Comparison of ENCODE assay signal across 9 cellular contexts in the genomic region with DNA sequence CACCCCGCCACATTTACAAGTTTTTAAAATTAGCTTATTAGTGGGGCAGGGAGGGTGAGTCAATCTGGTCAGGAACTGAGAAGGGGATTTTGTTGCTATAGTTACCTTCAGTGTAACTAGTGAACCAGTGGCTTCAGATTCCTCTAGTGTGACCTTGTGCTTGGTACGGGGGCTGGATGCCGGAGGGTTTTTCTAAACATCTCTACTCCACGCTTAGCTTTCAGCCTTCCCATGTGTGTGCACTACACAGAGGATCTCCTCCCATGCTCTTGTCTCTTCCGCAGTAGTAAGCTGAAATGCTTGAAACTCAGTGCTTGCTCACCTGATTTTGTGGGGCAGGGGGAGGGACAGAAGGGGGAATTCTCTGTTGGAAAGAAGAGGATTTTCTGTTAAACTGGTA.
DNase-seq lines count a peak whose midpoint lies in the region; ATAC-seq and TF ChIP-seq lines count a peak whose summit lies in the region.
"Had no signal": no experiment of that assay in that cellular context is flagged by ENCODE, and none has a peak within 500 bp of the region (broad histone marks: within the 10 kb centered on the region; RNA-seq: fewer than 3 reads in every experiment).

No MANE protein-coding gene starts in this region.

- DNase-seq in mammary epithelial cell (peak; percentile 33), breast epithelium (ENCODE audit: low spot score in 2 of 2) (no peak), RKO (ENCODE audit: low spot score) (no peak), lower leg skin (ENCODE audit: low spot score in 2 of 2) (no peak), uterus (no peak)
- no peak for DNase-seq in activated naive CD8-positive, alpha-beta T cell treated with anti-CD3 and anti-CD28 coated beads, Interleukin-2, amount 50 U/mL, for 24 hours
- DNase-seq in stimulated activated naive CD8-positive, alpha-beta T cell treated with anti-CD3 and anti-CD28 coated beads, Interleukin-15, amount 100 ng/mL, for 72 hours = peak; percentile 27 to 47
- DNase-seq: stimulated activated CD4-positive, alpha-beta T cell treated with anti-CD3 and anti-CD28 coated beads, Interleukin-4, amount 100 ng/mL, for 1 hour had no signal

- TF ChIP-seq CTCF in mammary epithelial cell (conservative IDR thresholded peaks at IDR 0.05 in 1 of 2, IDR thresholded peaks at IDR 0.05 in 1 of 2; ENCODE audit: extremely low read depth in 1 of 2, insufficient read depth in 1 of 2, low read depth in 1 of 2, low read length in 2 of 2) (no peak), breast epithelium (IDR thresholded peaks at IDR 0.05) (no peak), lower leg skin (IDR thresholded peaks at IDR 0.05) (no peak), uterus (IDR thresholded peaks at IDR 0.05) (no peak)

- no peak overlapping the region for H3K4me2 ChIP-seq in mammary epithelial cell (ENCODE audit: insufficient read depth, low read depth, low read length)

- CTCF ChIA-PET in mammary epithelial cell (lab: Charles Lee; ENCODE audit: low non-redundant PET) = interaction anchor here (0.7 to 1.0 kb wide), 2 partner anchors 102 to 488 kb away, joined by 4 to 8 read pairs; no protein-coding TSS in a partner anchor

- peak overlapping the region; percentile 25 for H3K4me3 Mint-ChIP-seq in activated naive CD8-positive, alpha-beta T cell treated with anti-CD3 and anti-CD28 coated beads, Interleukin-2, amount 50 U/mL, for 24 hours
- peak overlapping the region; percentile 21 to 42 for H3K4me3 Mint-ChIP-seq in stimulated activated naive CD8-positive, alpha-beta T cell treated with anti-CD3 and anti-CD28 coated beads, Interleukin-15, amount 100 ng/mL, for 72 hours

- H3K9ac ChIP-seq in mammary epithelial cell (ENCODE audit: insufficient read depth, low read length) = no peak overlapping the region

- H3K4me1 Mint-ChIP-seq in activated naive CD8-positive, alpha-beta T cell treated with anti-CD3 and anti-CD28 coated beads, Interleukin-2, amount 50 U/mL, for 24 hours = peaks cover 74% of the 10 kb centered on the region
- H3K4me1 Mint-ChIP-seq in stimulated activated naive CD8-positive, alpha-beta T cell treated with anti-CD3 and anti-CD28 coated beads, Interleukin-15, amount 100 ng/mL, for 72 hours = peaks cover 78% of the 10 kb centered on the region

- H3K79me2 ChIP-seq in mammary epithelial cell (ENCODE audit: insufficient read depth, low read length) = no peaks in the 10 kb centered on the region

- peaks cover 2% of the 10 kb centered on the region for H3K36me3 Mint-ChIP-seq in activated naive CD8-positive, alpha-beta T cell treated with anti-CD3 and anti-CD28 coated beads, Interleukin-2, amount 50 U/mL, for 24 hours (ENCODE audit: low read depth)

- no peaks in the 10 kb centered on the region for H4K20me1 ChIP-seq in mammary epithelial cell (ENCODE audit: insufficient read depth, low read length)

- peak overlapping the region; percentile 64 for H3K27ac Mint-ChIP-seq in activated naive CD8-positive, alpha-beta T cell treated with anti-CD3 and anti-CD28 coated beads, Interleukin-2, amount 50 U/mL, for 24 hours
- H3K27ac Mint-ChIP-seq in stimulated activated naive CD8-positive, alpha-beta T cell treated with anti-CD3 and anti-CD28 coated beads, Interleukin-15, amount 100 ng/mL, for 72 hours = peak overlapping the region in 1 of 2 donors; percentile 35

- no peaks in the 10 kb centered on the region for H3K4me1 ChIP-seq in mammary epithelial cell (ENCODE audit: insufficient read depth, low read length)
- H3K4me1 ChIP-seq in breast epithelium = no peaks in the 10 kb centered on the region
- no peaks in the 10 kb centered on the region for H3K4me1 ChIP-seq in uterus

- H3K27me3 ChIP-seq in mammary epithelial cell (ENCODE audit: insufficient read depth, low read length) (no peaks in the 10 kb centered on the region), breast epithelium (no peaks in the 10 kb centered on the region), uterus (no peaks in the 10 kb centered on the region)

- no peak for TF ChIP-seq POLR2A in breast epithelium (IDR thresholded peaks at IDR 0.05)
- TF ChIP-seq POLR2A in lower leg skin (IDR thresholded peaks at IDR 0.05) = no peak
- no peak for TF ChIP-seq POLR2A in uterus (IDR thresholded peaks at IDR 0.05)

- BruUV-seq in mammary epithelial cell (replicated peaks; lab: Mats Ljungman, UMichigan) = no TSS peak

- H3K9me3 ChIP-seq in mammary epithelial cell (replicated peaks; ENCODE audit: insufficient read depth, low read length) (no peaks in the 10 kb centered on the region), breast epithelium (no peaks in the 10 kb centered on the region), uterus (no peaks in the 10 kb centered on the region)

- H3K4me3 ChIP-seq in mammary epithelial cell (replicated peaks in 1 of 3; ENCODE audit: insufficient read depth in 1 of 3, low read depth in 2 of 3, low read length in 3 of 3) = no peak overlapping the region
- no peak overlapping the region for H3K4me3 ChIP-seq in breast epithelium
- H3K4me3 ChIP-seq in lower leg skin (ENCODE audit: low read depth, poor library complexity, severe bottlenecking) = no peak overlapping the region
- no peak overlapping the region for H3K4me3 ChIP-seq in uterus

- 98% methylated on average over 5 of the region's 5 CpGs for WGBS in mammary epithelial cell (ENCODE audit: low coverage, missing lambda C conversion rate)
- WGBS in lower leg skin, 2 donors = 89 to 91% methylated on average over 5 of the region's 5 CpGs

- H3K27ac ChIP-seq in mammary epithelial cell (ENCODE audit: insufficient read depth, low read depth, low read length) (no peak overlapping the region), breast epithelium (no peak overlapping the region), uterus (no peak overlapping the region)

- H3K9me3 Mint-ChIP-seq in activated naive CD8-positive, alpha-beta T cell treated with anti-CD3 and anti-CD28 coated beads, Interleukin-2, amount 50 U/mL, for 24 hours = no peaks in the 10 kb centered on the region
- H3K9me3 Mint-ChIP-seq in stimulated activated naive CD8-positive, alpha-beta T cell treated with anti-CD3 and anti-CD28 coated beads, Interleukin-15, amount 100 ng/mL, for 72 hours = peaks cover 0 to 5% of the 10 kb centered on the region in 2 donors

- intact Hi-C loops in mammary epithelial cell (cut with micrococcal nuclease) = no loop called here
- intact Hi-C loops in breast epithelium (cut with DNase I; ENCODE audit: low total_unique reads) = no loop called here
- intact Hi-C loops in lower leg skin (cut with DNase I; ENCODE audit: low total_unique reads) = no loop called here
- intact Hi-C loops in uterus (cut with DNase I; ENCODE audit: low total_unique reads) = no loop called here

- H3K36me3 ChIP-seq in mammary epithelial cell (ENCODE audit: insufficient read depth, low read length) (no peaks in the 10 kb centered on the region), breast epithelium (no peaks in the 10 kb centered on the region), uterus (no peaks in the 10 kb centered on the region)

- in situ Hi-C loops in mammary epithelial cell (cut with MboI; ENCODE audit: low sequenced_read_pairs in 2 of 2) = loop anchor here in 1 of 2 donors (25.0 kb wide), 1 partner anchor 175 kb away; no protein-coding TSS in a partner anchor

- dilution Hi-C loops in mammary epithelial cell (cut with HindIII; ENCODE audit: low sequenced_read_pairs) = no loop called here

- peak; percentile 76 for ATAC-seq in HG02970 (IDR thresholded peaks at IDR 0.05; ENCODE audit: low FRiP score, unreplicated experiment)
- peak; percentile 48 for ATAC-seq in activated naive CD8-positive, alpha-beta T cell treated with anti-CD3 and anti-CD28 coated beads, Interleukin-2, amount 50 U/mL, for 24 hours
- peak; percentile 94 for ATAC-seq in stimulated activated naive CD8-positive, alpha-beta T cell treated with anti-CD3 and anti-CD28 coated beads, Interleukin-15, amount 100 ng/mL, for 72 hours

- H2AFZ ChIP-seq in mammary epithelial cell (ENCODE audit: low read depth, low read length) = no peak overlapping the region

- no peaks in the 10 kb centered on the region for H3K27me3 Mint-ChIP-seq in activated naive CD8-positive, alpha-beta T cell treated with anti-CD3 and anti-CD28 coated beads, Interleukin-2, amount 50 U/mL, for 24 hours
- no peaks in the 10 kb centered on the region for H3K27me3 Mint-ChIP-seq in stimulated activated naive CD8-positive, alpha-beta T cell treated with anti-CD3 and anti-CD28 coated beads, Interleukin-15, amount 100 ng/mL, for 72 hours

Comparison
In these comparisons a context has a peak if more than half of its experiments do, and no peak if none do; other contexts are left out.
1. DNase-seq: peak in mammary epithelial cell (single experiment) and stimulated activated naive CD8-positive, alpha-beta T cell treated with anti-CD3 and anti-CD28 coated beads, Interleukin-15, amount 100 ng/mL, for 72 hours (2 of 2); none in breast epithelium (0 of 2), activated naive CD8-positive, alpha-beta T cell treated with anti-CD3 and anti-CD28 coated beads, Interleukin-2, amount 50 U/mL, for 24 hours (single experiment), RKO (single experiment), lower leg skin (0 of 2) and uterus (0 of 2).
2. Peak in every context shown above with its lines, with median percentiles within 50 percentile points of each other: ATAC-seq.